Comparison of ENCODE assay signal across 21 cellular contexts in the genomic region with DNA sequence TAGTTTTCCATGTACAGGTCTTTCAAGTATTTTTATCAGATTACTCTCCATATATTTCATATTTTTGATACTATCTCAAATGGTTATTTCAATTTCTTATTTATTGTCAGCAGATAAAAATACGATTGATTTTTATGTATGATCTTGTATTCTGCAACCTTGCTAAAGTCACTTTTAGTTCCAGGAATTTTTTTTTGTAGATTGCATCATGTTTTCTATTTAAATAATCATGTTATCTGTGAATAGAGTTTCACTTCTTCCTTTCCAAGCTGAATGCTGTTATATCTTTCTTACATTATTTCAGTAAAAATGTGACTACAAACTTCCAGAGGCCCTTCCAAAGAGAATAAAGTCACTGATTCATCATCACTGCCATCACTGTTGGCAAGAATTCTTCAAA.
"Had no signal": no experiment of that assay in that cellular context is flagged by ENCODE, and none has a peak within 500 bp of the region (broad histone marks: within the 10 kb centered on the region; RNA-seq: fewer than 3 reads in every experiment).

No MANE protein-coding gene starts in this region.

- H3K4me3 Mint-ChIP-seq: activated naive CD4-positive, alpha-beta T cell treated with anti-CD3 and anti-CD28 coated beads, Interleukin-2, amount 50 U/mL, for 24 hours; nephron; type B pancreatic cell had no signal

- H3K27ac ChIP-seq: body of pancreas, coronary artery, esophagus muscularis mucosa, left lung, right atrium auricular region had no signal

- H3K27me3 ChIP-seq: body of pancreas, esophagus muscularis mucosa, left lung, right atrium auricular region had no signal

- H3K9me3 Mint-ChIP-seq: activated naive CD4-positive, alpha-beta T cell treated with anti-CD3 and anti-CD28 coated beads, Interleukin-2, amount 50 U/mL, for 24 hours; nephron; type B pancreatic cell had no signal

- H3K27ac Mint-ChIP-seq: activated naive CD4-positive, alpha-beta T cell treated with anti-CD3 and anti-CD28 coated beads, Interleukin-2, amount 50 U/mL, for 24 hours; nephron; progenitor cell of endocrine pancreas; type B pancreatic cell had no signal

- H3K27me3 Mint-ChIP-seq: activated naive CD4-positive, alpha-beta T cell treated with anti-CD3 and anti-CD28 coated beads, Interleukin-2, amount 50 U/mL, for 24 hours; type B pancreatic cell had no signal

- H3K4me1 Mint-ChIP-seq: activated naive CD4-positive, alpha-beta T cell treated with anti-CD3 and anti-CD28 coated beads, Interleukin-2, amount 50 U/mL, for 24 hours; nephron had no signal

- H3K36me3 ChIP-seq: esophagus muscularis mucosa, left lung, right atrium auricular region had no signal

- H3K36me3 Mint-ChIP-seq: activated naive CD4-positive, alpha-beta T cell treated with anti-CD3 and anti-CD28 coated beads, Interleukin-2, amount 50 U/mL, for 24 hours; type B pancreatic cell had no signal

- DNase-seq: activated CD4-positive, alpha-beta T cell treated with anti-CD3 and anti-CD28 coated beads, Interleukin-2, amount 50 U/mL, for 1 hour; activated effector memory CD4-positive, alpha-beta T cell treated with anti-CD3 and anti-CD28 coated beads, Interleukin-2, amount 50 U/mL, for 16 hours; activated T-cell treated with anti-CD3 and anti-CD28 coated beads for 4 hours; body of pancreas; caudate nucleus; effector CD4-positive, alpha-beta T cell; hypothalamus; kidney; left lung; mammary epithelial cell; occipital lobe; stimulated activated CD4-positive, alpha-beta T cell treated with anti-CD3 and anti-CD28 coated beads, Interleukin-15, amount 100 ng/mL, for 24 hours; stimulated activated CD4-positive, alpha-beta T cell treated with anti-CD3 and anti-CD28 coated beads, Interleukin-4, amount 100 ng/mL, for 24 hours; stimulated activated naive CD4-positive, alpha-beta T cell treated with Interleukin-2 at 50 U/mL for 16 hours had no signal

- ATAC-seq: body of pancreas, left lung had no signal

- H3K4me1 ChIP-seq: body of pancreas, esophagus muscularis mucosa, left lung, right atrium auricular region had no signal

- H3K4me3 ChIP-seq: body of pancreas, coronary artery, esophagus muscularis mucosa, left lung, right atrium auricular region had no signal

- H3K9me3 ChIP-seq: body of pancreas, esophagus muscularis mucosa, left lung, right atrium auricular region had no signal
